ENCODE assay signal across 8 cellular contexts in the genomic region with DNA sequence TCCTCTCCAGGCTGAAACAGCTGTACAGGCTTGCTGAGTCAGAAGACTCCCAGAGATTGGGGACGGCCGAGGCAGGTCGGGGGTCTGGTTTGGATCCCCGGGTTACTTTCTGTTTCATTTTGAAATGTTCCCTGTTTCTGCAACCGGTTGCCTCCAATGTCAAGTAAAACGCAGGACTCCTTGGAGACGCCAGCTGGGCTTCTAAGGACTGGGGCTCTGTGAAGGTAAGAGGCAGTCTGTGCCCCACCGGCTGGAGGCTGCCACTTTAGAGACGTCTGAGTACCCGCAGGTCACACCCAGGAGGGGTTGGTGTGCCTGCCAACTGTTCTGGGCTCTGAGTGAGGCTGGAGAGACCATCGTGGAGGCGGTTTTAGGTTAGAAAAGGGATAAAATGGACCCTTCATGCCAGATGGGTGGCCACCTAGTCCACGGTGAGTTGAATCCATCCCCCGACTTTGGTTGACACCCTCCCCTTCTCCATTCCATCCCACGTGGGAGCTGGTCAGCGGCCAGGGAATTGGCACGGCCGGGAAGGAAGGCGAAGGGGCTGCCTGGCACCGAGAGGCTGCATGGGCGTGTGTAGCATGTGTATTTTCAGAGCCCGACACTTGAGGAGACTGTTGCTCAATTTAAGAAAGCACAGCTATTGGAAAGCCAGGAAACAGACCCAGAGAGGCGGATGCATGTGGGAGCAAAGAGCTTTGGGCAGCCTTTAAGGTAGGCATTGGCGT.
A peak's percentile ranks its signal among the peaks of the same experiment; 100 is the strongest.
DNase-seq lines count a peak whose midpoint lies in the region; ATAC-seq and TF ChIP-seq lines count a peak whose summit lies in the region.

No MANE protein-coding gene starts in this region.

- no peak overlapping the region for H4K8ac ChIP-seq in IMR-90 (ENCODE audit: low read depth in 2 of 2, low read length in 2 of 2)

- H3K27ac Mint-ChIP-seq in CD4-positive, alpha-beta T cell, result no peak overlapping the region

- H2BK5ac ChIP-seq in IMR-90 (ENCODE audit: low read depth, low read length, poor library complexity, severe bottlenecking), result no peak overlapping the region

- CTCF ChIA-PET in CD4-positive, alpha-beta T cell (lab: Charles Lee), result no interaction called here
- CTCF ChIA-PET in IMR-90 (lab: Yijun Ruan, JAX), result interaction anchor here (0.6 kb wide), 1 partner anchor 1377 kb away, joined by 5 read pairs; no protein-coding TSS in a partner anchor

- H3K9me1 ChIP-seq in IMR-90 (ENCODE audit: insufficient read depth, low read length), result no peaks in the 10 kb centered on the region

- BruUV-seq in IMR-90 (replicated peaks; lab: Mats Ljungman, UMichigan), result no TSS peak

- no peak overlapping the region for H2BK120ac ChIP-seq in IMR-90 (ENCODE audit: low read depth, low read length)

- peaks cover 25% of the 10 kb centered on the region for H3K4me1 Mint-ChIP-seq in CD4-positive, alpha-beta T cell (ENCODE audit: low read depth)

- no peak for ATAC-seq in CD4-positive, alpha-beta T cell (ENCODE audit: poor library complexity)
- ATAC-seq in IMR-90 (ENCODE audit: low read depth), result peak; percentile 54
- ATAC-seq in left colon, result peak; percentile 37

- peak in 5 of 10 experiments; percentile 1 to 35 (median 2) for DNase-seq in CD4-positive, alpha-beta T cell
- DNase-seq in IMR-90 (peak; percentile 13), dorsolateral prefrontal cortex (peak; percentile 26 to 82 (median 74)), left colon (peak; percentile 28 to 29), NCI-H2107 treated with DMSO at 0.1 percent for 48 hours (lab: John Stamatoyannopoulos, UW; ENCODE audit: unreplicated experiment) (no peak), NCI-H187 treated with DMSO at 0.1 percent for 48 hours (lab: John Stamatoyannopoulos, UW) (no peak)
- DNase-seq in stimulated activated CD4-positive, alpha-beta T cell treated with anti-CD3 and anti-CD28 coated beads, Interleukin-12 subunit alpha, Interleukin-12 subunit beta, amount 100 ng/mL, for 4 hours, result peak; percentile 4

- dilution Hi-C loops in IMR-90 (cut with HindIII; ENCODE audit: low sequenced_read_pairs, unreplicated experiment), result no loop called here

- intact Hi-C loops in CD4-positive, alpha-beta T cell (cut with DNase I, micrococcal nuclease), result no loop called here
- intact Hi-C loops in IMR-90 (cut with micrococcal nuclease), result no loop called here
- intact Hi-C loops in dorsolateral prefrontal cortex (cut with DNase I), result loop anchor here (5.0 to 10.0 kb wide), 3 partner anchors 117 to 375 kb away; no protein-coding TSS in a partner anchor
- intact Hi-C loops in left colon (cut with DNase I, micrococcal nuclease), result no loop called here

- H3K9me3 Mint-ChIP-seq in CD4-positive, alpha-beta T cell, result no peaks in the 10 kb centered on the region

- TF ChIP-seq POLR2A in IMR-90 (IDR thresholded peaks at IDR 0.05; ENCODE audit: low read depth, low read length), result no peak

- no peak overlapping the region for H2AK9ac ChIP-seq in IMR-90 (replicated peaks; ENCODE audit: low read depth, low read length, poor library complexity)

- no peaks in the 10 kb centered on the region for H4K20me1 ChIP-seq in IMR-90 (ENCODE audit: insufficient read depth, low read length)

- no peak overlapping the region for H3K4ac ChIP-seq in IMR-90 (ENCODE audit: low read depth, low read length)

- in situ Hi-C loops in IMR-90 (cut with MboI; ENCODE audit: low sequenced_read_pairs), result no loop called here

- no peaks in the 10 kb centered on the region for H3K9me3 ChIP-seq in CD4-positive, alpha-beta T cell (ENCODE audit: control insufficient read depth, low read length)
- H3K9me3 ChIP-seq in IMR-90 (ENCODE audit: control insufficient read depth, insufficient read depth, low read length), result no peaks in the 10 kb centered on the region

- peaks cover 50% of the 10 kb centered on the region for H3K27me3 Mint-ChIP-seq in CD4-positive, alpha-beta T cell

- no peak overlapping the region for H3K14ac ChIP-seq in IMR-90 (replicated peaks; ENCODE audit: low read depth, low read length)

- H2BK15ac ChIP-seq in IMR-90 (ENCODE audit: low read depth, low read length), result no peak overlapping the region

- no peaks in the 10 kb centered on the region for H3K36me3 ChIP-seq in IMR-90 (ENCODE audit: control insufficient read depth, insufficient read depth, low read length)

- TF ChIP-seq RAD21 in IMR-90 (IDR thresholded peaks at IDR 0.05; ENCODE audit: low read length), result no peak

- peak overlapping the region; percentile 87 for H3K4me2 ChIP-seq in IMR-90 (ENCODE audit: low read depth, low read length)

- peak overlapping the region; percentile 87 for H3K4me3 Mint-ChIP-seq in CD4-positive, alpha-beta T cell

- H4K5ac ChIP-seq in IMR-90 (ENCODE audit: low read depth, low read length), result no peak overlapping the region

- H2AFZ ChIP-seq in IMR-90 (replicated peaks; ENCODE audit: low read length, poor library complexity), result peak overlapping the region; percentile 66

- no peak overlapping the region for H3K56ac ChIP-seq in IMR-90 (ENCODE audit: extremely low read depth, insufficient read depth, low read length)

- no peak overlapping the region for H3K27ac ChIP-seq in CD4-positive, alpha-beta T cell (ENCODE audit: low read depth, low read length)
- no peak overlapping the region for H3K27ac ChIP-seq in IMR-90 (ENCODE audit: insufficient read depth, low read length)
- H3K27ac ChIP-seq in dorsolateral prefrontal cortex, result peak overlapping the region; percentile 20 to 96 (median 87)

- peak overlapping the region; percentile 50 for H3K4me3 ChIP-seq in IMR-90 (ENCODE audit: insufficient read depth, low read depth, low read length)
- H3K4me3 ChIP-seq in WI38 (ENCODE audit: low read depth, low read length), result peak overlapping the region; percentile 65
- H3K4me3 ChIP-seq in dorsolateral prefrontal cortex, result peak overlapping the region; percentile 53 to 92 (median 75)

- no peak for TF ChIP-seq CTCF in CD4-positive, alpha-beta T cell (IDR thresholded peaks at IDR 0.05)
- TF ChIP-seq CTCF in IMR-90 (conservative IDR thresholded peaks at IDR 0.05; ENCODE audit: low read depth, low read length) (no peak), WI38 (IDR thresholded peaks at IDR 0.05; ENCODE audit: low read depth, low read length) (no peak), dorsolateral prefrontal cortex (IDR thresholded peaks at IDR 0.05 in 54 of 56, conservative IDR thresholded peaks at IDR 0.05 in 2 of 56; ENCODE audit: low read depth in 1 of 56, partially characterized antibody in 56 of 56) (peak in 15 of 56 donors; percentile 4 to 40 (median 18))

- H2AK5ac ChIP-seq in IMR-90 (ENCODE audit: low read depth, low read length), result no peak overlapping the region

- POLR2A ChIA-PET in CD4-positive, alpha-beta T cell (lab: Charles Lee), result interaction anchor here (1.0 kb wide), 1 partner anchor 21 kb away, joined by 3 read pairs; no protein-coding TSS in a partner anchor
- POLR2A ChIA-PET in IMR-90 (lab: Charles Lee; ENCODE audit: unreplicated experiment), result interaction anchor here (0.6 kb wide), 1 partner anchor 115 kb away, joined by 6 read pairs; no protein-coding TSS in a partner anchor

- no peaks in the 10 kb centered on the region for H3K4me1 ChIP-seq in IMR-90 (ENCODE audit: control insufficient read depth, insufficient read depth, low read length)

- H3K27me3 ChIP-seq in CD4-positive, alpha-beta T cell (ENCODE audit: control insufficient read depth, insufficient read depth, low read length), result peaks cover 35% of the 10 kb centered on the region
- H3K27me3 ChIP-seq in IMR-90 (ENCODE audit: control insufficient read depth, insufficient read depth, low read length) (peaks cover 3% of the 10 kb centered on the region; the same call in 1 of the 2 replicates), dorsolateral prefrontal cortex (no peaks in the 10 kb centered on the region)

- WGBS in IMR-90 (ENCODE audit: extremely low coverage in 2 of 2, insufficient read length in 1 of 2), 2 experiments, result 3% methylated on average over 10 of the region's 24 CpGs; no CpG with 5 or more reads in 1 of the 2 experiments

- H3K79me1 ChIP-seq in IMR-90 (ENCODE audit: low read depth in 1 of 2, low read length in 2 of 2), result no peaks in the 10 kb centered on the region

- H4K91ac ChIP-seq in IMR-90 (ENCODE audit: insufficient read depth, low read depth, low read length), result no peak overlapping the region

- no peak overlapping the region for H3K9ac ChIP-seq in IMR-90 (ENCODE audit: low read depth, low read length)

- no peak overlapping the region for H2BK20ac ChIP-seq in IMR-90 (ENCODE audit: low read depth, low read length)

- no peak overlapping the region for H3K18ac ChIP-seq in IMR-90 (ENCODE audit: low read depth, low read length)

- H3K23ac ChIP-seq in IMR-90 (ENCODE audit: low read depth, low read length), result no peak overlapping the region

- no peaks in the 10 kb centered on the region for H3K36me3 Mint-ChIP-seq in CD4-positive, alpha-beta T cell (ENCODE audit: low read depth)

TF ChIP-seq in IMR-90, 13 proteins besides CTCF, POLR2A, EP300 and RAD21:
- TF ChIP-seq MAFK (IDR thresholded peaks at IDR 0.05; ENCODE audit: low read depth, low read length) (no peak), CEBPB (IDR thresholded peaks at IDR 0.05; ENCODE audit: low read depth, low read length) (peak; percentile 17; the same call in 1 of the 2 replicates), BHLHE40 (IDR thresholded peaks at IDR 0.05; ENCODE audit: low read depth, low read length) (no peak)

Comparison
In these comparisons a context has a peak if more than half of its experiments do, and no peak if none do; other contexts are left out.
1. DNase-seq: peak in IMR-90 (single experiment), dorsolateral prefrontal cortex (10 of 10), left colon (2 of 2) and stimulated activated CD4-positive, alpha-beta T cell treated with anti-CD3 and anti-CD28 coated beads, Interleukin-12 subunit alpha, Interleukin-12 subunit beta, amount 100 ng/mL, for 4 hours (single experiment); none in NCI-H2107 treated with DMSO at 0.1 percent for 48 hours (single experiment) and NCI-H187 treated with DMSO at 0.1 percent for 48 hours (single experiment).
2. H3K27ac ChIP-seq: peak in dorsolateral prefrontal cortex (59 of 59); none in CD4-positive, alpha-beta T cell (single experiment) and IMR-90 (single experiment).
3. intact Hi-C loops: an anchor here in dorsolateral prefrontal cortex (5.0 to 10.0 kb wide); none called in CD4-positive, alpha-beta T cell, IMR-90 and left colon.
4. Peak in every context shown above with its lines, with median percentiles within 50 percentile points of each other: H3K4me3 ChIP-seq.